23 cellular contexts compared by ENCODE assay signal in the genomic region with DNA sequence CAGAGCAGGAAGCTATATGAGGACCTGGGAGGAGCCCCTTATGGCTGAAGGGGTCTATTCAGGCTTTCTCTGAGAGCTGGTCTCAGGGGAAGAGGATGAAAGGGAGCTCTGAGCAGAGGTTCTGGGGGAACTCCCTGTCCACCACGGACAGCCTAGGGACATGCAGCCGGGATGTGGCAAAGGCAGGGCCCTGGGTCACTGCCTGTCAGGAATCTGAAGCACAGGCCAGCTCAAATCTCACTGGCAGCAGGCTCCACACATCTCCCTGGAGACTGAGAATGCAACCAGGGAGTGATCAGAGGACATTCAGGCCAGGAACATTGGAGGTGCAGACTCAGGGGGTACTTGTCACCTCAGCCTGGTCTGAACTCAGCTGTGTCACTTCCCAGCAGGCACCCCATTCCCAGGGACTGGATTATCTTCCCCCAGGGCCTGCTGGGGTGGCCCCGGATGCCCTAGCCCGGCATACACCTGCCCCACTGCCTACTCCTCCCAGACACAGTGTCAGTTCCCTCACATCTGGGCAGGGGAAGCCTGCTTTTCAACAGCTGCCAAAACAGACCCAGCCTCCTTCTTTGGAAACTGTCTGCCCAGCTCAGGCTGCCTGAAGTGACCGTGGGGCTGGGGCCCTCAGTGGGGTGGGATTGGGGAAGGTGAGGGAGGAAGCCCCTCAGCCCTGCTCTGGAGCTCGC. TPM values are rescaled to one million over a fixed set of nuclear protein-coding genes. Genes with fewer than 3 reads are reported as not detected.
DNase-seq lines count a peak whose midpoint lies in the region; ATAC-seq and TF ChIP-seq lines count a peak whose summit lies in the region.
"Had no signal": no experiment of that assay in that cellular context is flagged by ENCODE, and none has a peak within 500 bp of the region (broad histone marks: within the 10 kb centered on the region; RNA-seq: fewer than 3 reads in every experiment).

No MANE protein-coding gene starts in this region.

- no TSS peak for BruUV-seq in A673 (replicated peaks; lab: Mats Ljungman, UMichigan)

- H3K4me1 ChIP-seq in heart left ventricle = peaks cover 0 to 20% (median 1%) of the 10 kb centered on the region in 12 donors
- peaks cover 5% of the 10 kb centered on the region for H3K4me1 ChIP-seq in psoas muscle
- H3K4me1 ChIP-seq in endodermal cell (ENCODE audit: control insufficient read depth, insufficient read depth, low read length) = peaks cover 39% of the 10 kb centered on the region
- peaks cover 40% of the 10 kb centered on the region for H3K4me1 ChIP-seq in A673 (ENCODE audit: insufficient read depth, low read length, poor library complexity, severe bottlenecking)
- H3K4me1 ChIP-seq: HAP-1, right lobe of liver had no signal

- H3K27me3 Mint-ChIP-seq in endodermal cell (ENCODE audit: insufficient read depth) = no peaks in the 10 kb centered on the region

- no peak overlapping the region for H3K4me3 Mint-ChIP-seq in endodermal cell
- H3K4me3 Mint-ChIP-seq: CD4-positive, CD25-positive, alpha-beta regulatory T cell; natural killer cell had no signal

- H3K4me3 ChIP-seq in heart left ventricle (no peak overlapping the region), psoas muscle (no peak overlapping the region), endodermal cell (ENCODE audit: low read length) (no peak overlapping the region), A673 (ENCODE audit: low read depth, low read length, poor library complexity, severe bottlenecking) (no peak overlapping the region)
- H3K4me3 ChIP-seq: HAP-1, right lobe of liver had no signal

- H3K9me3 ChIP-seq in heart left ventricle (no peaks in the 10 kb centered on the region), psoas muscle (no peaks in the 10 kb centered on the region), endodermal cell (ENCODE audit: control insufficient read depth, low read length) (no peaks in the 10 kb centered on the region), A673 (ENCODE audit: low read depth, low read length, poor library complexity, severe bottlenecking) (no peaks in the 10 kb centered on the region)
- H3K9me3 ChIP-seq: HAP-1, right lobe of liver had no signal

- no peaks in the 10 kb centered on the region for H3K9me3 Mint-ChIP-seq in endodermal cell
- H3K9me3 Mint-ChIP-seq: CD4-positive, CD25-positive, alpha-beta regulatory T cell; natural killer cell had no signal

- H3K9ac ChIP-seq in endodermal cell (ENCODE audit: extremely low read depth, low read length, poor library complexity, severe bottlenecking) = no peak overlapping the region

- peaks cover 49% of the 10 kb centered on the region for H3K4me1 Mint-ChIP-seq in endodermal cell

- DNase-seq in DMS79 (lab: John Stamatoyannopoulos, UW) (peak; percentile 9), DMS79 treated with DMSO at 0.1 percent for 48 hours (lab: John Stamatoyannopoulos, UW) (no peak), RWPE1 (ENCODE audit: low spot score) (no peak), heart left ventricle (no peak), psoas muscle (peak in 1 of 2 donors; percentile 66), MV-4-11 (lab: John Stamatoyannopoulos, UW) (no peak), endodermal cell (no peak), A673 (ENCODE audit: low spot score) (no peak)
- DNase-seq: 8988T; activated CD4-positive, alpha-beta T cell treated with anti-CD3 and anti-CD28 coated beads for 1 hour; activated effector memory CD4-positive, alpha-beta T cell treated with anti-CD3 and anti-CD28 coated beads, Interleukin-2, amount 50 U/mL, for 16 hours; CD4-positive, CD25-positive, alpha-beta regulatory T cell; glutamatergic neuron; mesenchymal stem cell; natural killer cell; NCI-H1417; NCI-H226; right lobe of liver; stimulated activated CD4-positive, alpha-beta T cell treated with anti-CD3 and anti-CD28 coated beads, Interleukin-1b, Interleukin-23, amount 100 ng/mL, for 48 hours had no signal

- no peak for TF ChIP-seq CTCF in RWPE1 (conservative IDR thresholded peaks at IDR 0.05; ENCODE audit: low read depth)
- TF ChIP-seq CTCF in heart left ventricle (IDR thresholded peaks at IDR 0.05) = no peak
- TF ChIP-seq CTCF in psoas muscle (IDR thresholded peaks at IDR 0.05) = no peak
- TF ChIP-seq CTCF in endodermal cell (conservative IDR thresholded peaks at IDR 0.05) = no peak
- TF ChIP-seq CTCF in A673 (conservative IDR thresholded peaks at IDR 0.05; ENCODE audit: low read depth, low read length) = no peak

- no peak overlapping the region for H3K27ac Mint-ChIP-seq in endodermal cell
- H3K27ac Mint-ChIP-seq: natural killer cell had no signal

- WGBS in heart left ventricle, 4 donors = 48 to 67% (median 64%) methylated on average over 3 to 6 of the region's 6 CpGs
- 35 to 45% (median 44%) methylated on average over 6 of the region's 6 CpGs for WGBS in psoas muscle, 3 donors
- 72 to 90% methylated on average over 3 to 6 of the region's 6 CpGs for WGBS in endodermal cell (ENCODE audit: insufficient coverage in 1 of 2, insufficient read length in 1 of 2), 2 experiments

- H3K27ac ChIP-seq in RWPE1 (peak overlapping the region; percentile 85), heart left ventricle (no peak overlapping the region), psoas muscle (no peak overlapping the region), endodermal cell (ENCODE audit: low read depth, low read length) (no peak overlapping the region), A673 (ENCODE audit: low read depth, low read length, poor library complexity, severe bottlenecking) (no peak overlapping the region)
- H3K27ac ChIP-seq: right lobe of liver had no signal

- H3K36me3 Mint-ChIP-seq in endodermal cell (ENCODE audit: low read depth) = no peaks in the 10 kb centered on the region
- H3K36me3 Mint-ChIP-seq: CD4-positive, CD25-positive, alpha-beta regulatory T cell; natural killer cell had no signal

- ATAC-seq in heart left ventricle (peak; percentile 40 to 81 (median 60)), psoas muscle (peak; percentile 65 to 88 (median 82))
- ATAC-seq: natural killer cell had no signal

- no peak for TF ChIP-seq POLR2A in heart left ventricle (IDR thresholded peaks at IDR 0.05)

- H3K27me3 ChIP-seq in heart left ventricle (no peaks in the 10 kb centered on the region), psoas muscle (ENCODE audit: insufficient read depth in 3 of 3, low read length in 2 of 3) (no peaks in the 10 kb centered on the region), endodermal cell (ENCODE audit: control insufficient read depth, insufficient read depth, low read length, poor library complexity, severe bottlenecking) (no peaks in the 10 kb centered on the region), A673 (replicated peaks; ENCODE audit: insufficient read depth, low read depth, low read length, poor library complexity) (no peaks in the 10 kb centered on the region)
- H3K27me3 ChIP-seq: right lobe of liver had no signal

- CTCF ChIA-PET in RWPE1 (lab: Yijun Ruan, JAX) (interaction anchor here (0.6 kb wide), 2 partner anchors 31 to 89 kb away, joined by 3 read pairs; no protein-coding TSS in a partner anchor), A673 (lab: Charles Lee) (no interaction called here)

- intact Hi-C loops in heart left ventricle (cut with DNase I) = no loop called here
- intact Hi-C loops in psoas muscle (cut with DNase I) = no loop called here
- intact Hi-C loops in A673 (cut with micrococcal nuclease; ENCODE audit: unreplicated experiment) = no loop called here

- H3K36me3 ChIP-seq in heart left ventricle = no peaks in the 10 kb centered on the region
- no peaks in the 10 kb centered on the region for H3K36me3 ChIP-seq in psoas muscle (ENCODE audit: insufficient read depth in 1 of 2, low read depth in 1 of 2)
- no peaks in the 10 kb centered on the region for H3K36me3 ChIP-seq in endodermal cell (ENCODE audit: control insufficient read depth, insufficient read depth, low read length)
- H3K36me3 ChIP-seq in A673 (ENCODE audit: insufficient read depth, low read length, poor library complexity, severe bottlenecking) = no peaks in the 10 kb centered on the region
- H3K36me3 ChIP-seq: HAP-1, right lobe of liver had no signal

- POLR2A ChIA-PET in RWPE1 (lab: Yijun Ruan, JAX; ENCODE audit: low non-redundant PET) = no interaction called here
- POLR2A ChIA-PET in A673 (lab: Charles Lee; ENCODE audit: low non-redundant PET) = interaction anchor here (0.6 kb wide), 1 partner anchor 177 kb away, joined by 3 read pairs; no protein-coding TSS in a partner anchor

RNA-seq across cellular contexts. Expression of a gene that starts 18.3 kb away (rescaled TPM):
- total RNA-seq in heart left ventricle = 10 to 100 TPM in 6 of 9 donors, 1 to 10 TPM in 3; 6.1 to 94.1 (median 11.3) TPM
- polyA plus RNA-seq in heart left ventricle = 10 to 100 TPM in 1 of 2 donors, 1 to 10 TPM in 1; 9.3 to 23.9 TPM
- 10 to 100 TPM in 3 of 4 donors, 1 to 10 TPM in 1; 7.0 to 13.7 (median 12.3) TPM for total RNA-seq in psoas muscle
- polyA plus RNA-seq in psoas muscle = 1 to 10 TPM; 4.7 to 7.6 (median 6.8) TPM
- total RNA-seq in endodermal cell = 10 to 100 TPM; 44.8 to 63.2 TPM
- 32.1 TPM for polyA plus RNA-seq in endodermal cell (2013, experiment 1 of 2)
- polyA plus RNA-seq in endodermal cell (2013, experiment 2 of 2) = 33.4 TPM
- 3.9 and 7.8 TPM in 2 replicates for total RNA-seq in A673 (2021)
- polyA plus RNA-seq: CD4-positive, CD25-positive, alpha-beta regulatory T cell had no signal

RNA-seq across cellular contexts. Expression of a gene that starts 48.1 kb away (rescaled TPM):
- total RNA-seq in heart left ventricle = 10 to 100 TPM; 37.4 to 77.3 (median 55.8) TPM
- polyA plus RNA-seq in heart left ventricle = 10 to 100 TPM; 32.5 to 50.2 TPM
- 10 to 100 TPM; 35.6 to 61.4 (median 55.2) TPM for total RNA-seq in psoas muscle
- 10 to 100 TPM; 30.7 to 35.0 (median 31.1) TPM for polyA plus RNA-seq in psoas muscle
- 100 to 1,000 TPM; 153 to 166 TPM for total RNA-seq in endodermal cell
- polyA plus RNA-seq in endodermal cell (2013, experiment 1 of 2) = 243 TPM
- polyA plus RNA-seq in endodermal cell (2013, experiment 2 of 2) = 213 TPM
- 80.6 and 89.7 TPM in 2 replicates for total RNA-seq in A673 (2021)

RNA-seq across cellular contexts. Expression of a gene that starts 54.5 kb away (rescaled TPM):
- total RNA-seq in heart left ventricle (under 1 TPM in 1 of 9 donors, not detected in 8; 0.40 TPM), psoas muscle (not detected), endodermal cell (1 to 10 TPM in 1 of 2 donors, under 1 TPM in 1; 0.42 to 1.2 TPM), A673 (2021) (not detected in 2 replicates)
- polyA plus RNA-seq in heart left ventricle (not detected), psoas muscle (not detected)
- polyA plus RNA-seq in endodermal cell (2013, experiment 1 of 2) = 0.11 TPM
- 0.12 TPM for polyA plus RNA-seq in endodermal cell (2013, experiment 2 of 2)
- total RNA-seq: CD4-positive, CD25-positive, alpha-beta regulatory T cell; LHCN-M2; natural killer cell; T-helper 2 cell treated with Interferon-gamma antibody and Interleukin-4, amounts not matched to agents 100 ng/mL and 5 ng/mL, for 36 hours; urinary bladder had no signal
- polyA plus RNA-seq: CD4-positive, CD25-positive, alpha-beta regulatory T cell; urinary bladder had no signal
